ENCODE assay signal across 17 cellular contexts in the genomic region with DNA sequence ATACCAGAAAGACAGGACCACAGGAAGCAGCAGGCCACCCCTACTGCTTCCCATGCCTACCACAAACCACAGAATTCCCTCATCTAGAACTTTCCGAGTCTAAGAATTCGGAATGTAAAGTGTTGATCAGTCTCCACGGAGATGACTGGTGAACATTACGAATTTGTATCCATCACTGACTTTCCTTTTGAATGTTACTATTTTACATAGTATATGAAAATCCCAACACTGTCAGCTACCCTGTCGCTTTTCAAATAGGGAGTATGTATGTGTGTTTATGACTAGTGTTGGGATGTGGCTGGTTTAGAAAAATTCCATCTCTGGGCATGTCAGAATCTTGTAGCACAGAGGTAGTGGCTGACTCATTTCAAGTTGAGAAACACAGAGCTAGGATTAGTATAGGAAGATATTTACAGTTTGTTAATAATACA.
A peak's percentile ranks its signal among the peaks of the same experiment; 100 is the strongest.
DNase-seq lines count a peak whose midpoint lies in the region; ATAC-seq and TF ChIP-seq lines count a peak whose summit lies in the region.
"Had no signal": no experiment of that assay in that cellular context is flagged by ENCODE, and none has a peak within 500 bp of the region (broad histone marks: within the 10 kb centered on the region; RNA-seq: fewer than 3 reads in every experiment).

No MANE protein-coding gene starts in this region.

- 95 to 99% methylated on average over 5 of the region's 5 CpGs for WGBS in thyroid gland, 2 donors

- no peak overlapping the region for H3K27ac ChIP-seq in thyroid gland
- H3K27ac ChIP-seq: cardiac muscle cell, pancreas, testis had no signal

- no peaks in the 10 kb centered on the region for H3K4me1 ChIP-seq in thyroid gland
- H3K4me1 ChIP-seq: pancreas, testis had no signal

- H3K9me3 ChIP-seq in thyroid gland, result no peaks in the 10 kb centered on the region
- H3K9me3 ChIP-seq: pancreas, testis had no signal

- peak; percentile 19 for DNase-seq in A172 (ENCODE audit: low spot score)
- peak; percentile 40 for DNase-seq in HPDE6-E6E7 (ENCODE audit: extremely low spot score)
- DNase-seq in astrocyte of the hippocampus (ENCODE audit: low read depth, low spot score), result peak; percentile 89
- peak; percentile 53 for DNase-seq in hepatic stellate cell (ENCODE audit: low spot score)
- no peak for DNase-seq in NCI-H2227 (lab: John Stamatoyannopoulos, UW; ENCODE audit: unreplicated experiment)
- no peak for DNase-seq in left ventricle myocardium superior
- no peak for DNase-seq in thyroid gland
- DNase-seq in occipital lobe (lab: John Stamatoyannopoulos, UW), result no peak
- DNase-seq: 8988T; activated CD4-positive, alpha-beta T cell treated with anti-CD3 and anti-CD28 coated beads, Interleukin-2, amount 50 U/mL, for 48 hours; Karpas-422; NCI-H1930; pancreas; RPMI8226; testis had no signal

- no peak for ATAC-seq in left ventricle myocardium superior
- ATAC-seq: activated T-helper 17 cell treated with anti-CD3 and anti-CD28 coated beads, Interleukin-2, amount 50 U/mL, for 72 hours; pancreas had no signal

- intact Hi-C loops in left ventricle myocardium superior (cut with micrococcal nuclease) (no loop called here), thyroid gland (cut with DNase I) (no loop called here)

- H3K4me3 ChIP-seq in thyroid gland (replicated peaks in 1 of 3), result no peak overlapping the region
- H3K4me3 ChIP-seq: cardiac muscle cell, pancreas, testis had no signal

- no peak for TF ChIP-seq POLR2A in thyroid gland (IDR thresholded peaks at IDR 0.05)

- no peak for TF ChIP-seq CTCF in thyroid gland (IDR thresholded peaks at IDR 0.05)

- H3K36me3 ChIP-seq in thyroid gland, result no peaks in the 10 kb centered on the region
- H3K36me3 ChIP-seq: cardiac muscle cell, pancreas had no signal

- H3K27me3 ChIP-seq in thyroid gland, result no peaks in the 10 kb centered on the region
- H3K27me3 ChIP-seq: cardiac muscle cell, pancreas, testis had no signal

Comparison
In these comparisons a context has a peak if more than half of its experiments do, and no peak if none do; other contexts are left out.
1. DNase-seq: peak in A172 (single experiment), HPDE6-E6E7 (single experiment), astrocyte of the hippocampus (single experiment) and hepatic stellate cell (single experiment); none in NCI-H2227 (single experiment), left ventricle myocardium superior (single experiment), thyroid gland (0 of 2) and occipital lobe (single experiment).